In genomic region chr19:1275976-1276619, GRCh38 we compare ENCODE assay signal across 8 cellular contexts. TPM values are rescaled to one million over a fixed set of nuclear protein-coding genes. Genes with fewer than 3 reads are reported as not detected.
DNase-seq lines count a peak whose midpoint lies in the region; ATAC-seq and TF ChIP-seq lines count a peak whose summit lies in the region.

No MANE protein-coding gene starts in this region.

- H3K4me3 ChIP-seq in GM23338, result peak overlapping the region; percentile 88
- peak overlapping the region; percentile 44 to 64 (median 60) for H3K4me3 ChIP-seq in sigmoid colon

- peaks cover 56% of the 10 kb centered on the region for H3F3A ChIP-seq in GM23338 (replicated peaks; ENCODE audit: low read depth)

- ATAC-seq in GM23338, result peak; percentile 54
- ATAC-seq in T-cell (replicated peaks in 1 of 4), result no peak
- ATAC-seq in foreskin keratinocyte, result no peak
- no peak for ATAC-seq in GM19324 (IDR thresholded peaks at IDR 0.05; ENCODE audit: low FRiP score, unreplicated experiment)

- peaks cover 43% of the 10 kb centered on the region for H3K4me1 Mint-ChIP-seq in GM23338
- peaks cover 47 to 54% (median 49%) of the 10 kb centered on the region in 3 donors for H3K4me1 Mint-ChIP-seq in T-cell

- H3K27ac Mint-ChIP-seq in GM23338 (no peak overlapping the region), T-cell (peak overlapping the region; percentile 91 to 92)

- H3K4me1 ChIP-seq in GM23338 (ENCODE audit: insufficient read depth) (peaks cover 19% of the 10 kb centered on the region), foreskin keratinocyte (no peaks in the 10 kb centered on the region), sigmoid colon (peaks cover 0 to 56% (median 53%) of the 10 kb centered on the region in 4 donors)

- CTCF ChIA-PET in T-cell (lab: Charles Lee), result no interaction called here

- H4K20me1 ChIP-seq in GM23338 (replicated peaks; ENCODE audit: insufficient read depth), result peaks cover 23% of the 10 kb centered on the region

- TF ChIP-seq CTCF in GM23338 (conservative IDR thresholded peaks at IDR 0.05; ENCODE audit: low read depth in 2 of 2) (no peak), foreskin keratinocyte (conservative IDR thresholded peaks at IDR 0.05) (no peak), sigmoid colon (IDR thresholded peaks at IDR 0.05) (no peak)

- POLR2A ChIA-PET in T-cell (lab: Charles Lee), result no interaction called here

- H3K36me3 ChIP-seq in GM23338 (ENCODE audit: insufficient read depth) (peaks cover 22% of the 10 kb centered on the region), sigmoid colon (peaks cover 38 to 55% (median 45%) of the 10 kb centered on the region in 4 donors)

- TF ChIP-seq EP300 in sigmoid colon (IDR thresholded peaks at IDR 0.05), result no peak

- no peaks in the 10 kb centered on the region for H3K9me2 ChIP-seq in GM23338 (ENCODE audit: insufficient read depth)

- H3K9me3 ChIP-seq in sigmoid colon, result no peaks in the 10 kb centered on the region

- H3K27ac ChIP-seq in GM23338 (ENCODE audit: low read depth) (peak overlapping the region; percentile 94; the same call in 1 of the 2 replicates), foreskin keratinocyte (peak overlapping the region; percentile 63), sigmoid colon (peak overlapping the region; percentile 94 to 100 (median 97))

- no peak for DNase-seq in GM23338 (ENCODE audit: low spot score)
- no peak for DNase-seq in T-cell
- no peak for DNase-seq in foreskin keratinocyte
- peak; percentile 88 for DNase-seq in sigmoid colon
- DNase-seq in NCI-H226, result no peak
- no peak for DNase-seq in posterior vena cava (ENCODE audit: low spot score)
- DNase-seq in cerebellar cortex (ENCODE audit: low spot score), result no peak

- peak; percentile 29 to 31 for TF ChIP-seq POLR2A in sigmoid colon (IDR thresholded peaks at IDR 0.05)

- H3K4me3 Mint-ChIP-seq in GM23338, result peak overlapping the region; percentile 77
- peak overlapping the region; percentile 76 to 94 (median 84) for H3K4me3 Mint-ChIP-seq in T-cell

- H3K27me3 ChIP-seq in GM23338 (ENCODE audit: insufficient read depth), result no peaks in the 10 kb centered on the region
- H3K27me3 ChIP-seq in foreskin keratinocyte, result no peaks in the 10 kb centered on the region
- H3K27me3 ChIP-seq in sigmoid colon, result no peaks in the 10 kb centered on the region

- H3K27me3 Mint-ChIP-seq in GM23338 (ENCODE audit: insufficient read depth, low read depth, poor library complexity), result peaks cover 40% of the 10 kb centered on the region
- H3K27me3 Mint-ChIP-seq in T-cell, result no peaks in the 10 kb centered on the region

- peak overlapping the region; percentile 97 for H3K4me2 ChIP-seq in GM23338

- H3K79me2 ChIP-seq in GM23338 (replicated peaks; ENCODE audit: insufficient read depth), result peaks cover 34% of the 10 kb centered on the region

- H3K36me3 Mint-ChIP-seq in GM23338 (ENCODE audit: low read depth) (peaks cover 48% of the 10 kb centered on the region), T-cell (peaks cover 37% of the 10 kb centered on the region)

- no peaks in the 10 kb centered on the region; the same call in 2 of the 3 replicates for H3K9me3 Mint-ChIP-seq in GM23338
- no peaks in the 10 kb centered on the region for H3K9me3 Mint-ChIP-seq in T-cell

- WGBS in sigmoid colon, 2 donors, result 2 to 4% methylated on average over 43 of the region's 43 CpGs

- H2AFZ ChIP-seq in GM23338, result no peak overlapping the region

- intact Hi-C loops in sigmoid colon (cut with DNase I), result loop anchor here (5.0 kb wide), 3 partner anchors 81 to 131 kb away; partner anchors contain the start of genes DAZAP1 and NDUFS7
- intact Hi-C loops in posterior vena cava (cut with DNase I), result loop anchor here in 1 of 2 donors (10.0 kb wide), 1 partner anchor 109 kb away; the partner anchor contains the start of gene NDUFS7

TF ChIP-seq in GM23338, 12 proteins besides CTCF, POLR2A, EP300 and RAD21:
- TF ChIP-seq POLR2AphosphoS5 (IDR thresholded peaks at IDR 0.05; ENCODE audit: low read depth) (peak; percentile 60), ZNF114 (CRISPR knock-in tag; IDR thresholded peaks at IDR 0.05) (no peak), STAT1 (IDR thresholded peaks at IDR 0.05; ENCODE audit: unreplicated experiment) (no peak), JUNB (IDR thresholded peaks at IDR 0.05; ENCODE audit: unreplicated experiment) (no peak)
- TF ChIP-seq, protein P1, sequence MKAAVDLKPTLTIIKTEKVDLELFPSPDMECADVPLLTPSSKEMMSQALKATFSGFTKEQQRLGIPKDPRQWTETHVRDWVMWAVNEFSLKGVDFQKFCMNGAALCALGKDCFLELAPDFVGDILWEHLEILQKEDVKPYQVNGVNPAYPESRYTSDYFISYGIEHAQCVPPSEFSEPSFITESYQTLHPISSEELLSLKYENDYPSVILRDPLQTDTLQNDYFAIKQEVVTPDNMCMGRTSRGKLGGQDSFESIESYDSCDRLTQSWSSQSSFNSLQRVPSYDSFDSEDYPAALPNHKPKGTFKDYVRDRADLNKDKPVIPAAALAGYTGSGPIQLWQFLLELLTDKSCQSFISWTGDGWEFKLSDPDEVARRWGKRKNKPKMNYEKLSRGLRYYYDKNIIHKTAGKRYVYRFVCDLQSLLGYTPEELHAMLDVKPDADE (IDR thresholded peaks at IDR 0.05), result no peak

RNA-seq across cellular contexts. Expression of gene FAM174C, which starts 0.8 kb away (rescaled TPM):
- total RNA-seq in GM23338 (2014; rRNA removed; shearing (Covaris generic)), result 39.2 and 60.4 TPM in 2 replicates
- polyA plus RNA-seq in GM23338 (2016; fragmentation: Nextera tagmentation; extraction: Ambion mirVana) (62.3 and 68.0 TPM in 2 replicates), foreskin keratinocyte (79.6 and 91.6 TPM in 2 replicates), sigmoid colon (10 to 100 TPM; 37.0 to 87.8 (median 60.1) TPM)
- total RNA-seq in T-cell (10 to 100 TPM; 42.1 to 69.8 (median 60.4) TPM), foreskin keratinocyte (48.1 and 50.9 TPM in 2 replicates), sigmoid colon (10 to 100 TPM; 24.7 to 49.3 (median 29.8) TPM), posterior vena cava (10 to 100 TPM; 25.2 to 27.2 TPM)

RNA-seq across cellular contexts. Expression of gene CIRBP, which starts 7.0 kb away (rescaled TPM):
- total RNA-seq in GM23338 (2014; rRNA removed; shearing (Covaris generic)), result 152 and 202 TPM in 2 replicates
- polyA plus RNA-seq in GM23338 (2016; fragmentation: Nextera tagmentation; extraction: Ambion mirVana) (153 and 160 TPM in 2 replicates), foreskin keratinocyte (128 and 129 TPM in 2 replicates), sigmoid colon (100 to 1,000 TPM; 129 to 455 (median 265) TPM)
- total RNA-seq in T-cell (100 to 1,000 TPM; 477 to 682 (median 657) TPM), foreskin keratinocyte (95.4 and 99.9 TPM in 2 replicates), sigmoid colon (1,000 to 10,000 TPM in 1 of 4 donors, 100 to 1,000 TPM in 3; 602 to 1,004 (median 791) TPM), posterior vena cava (100 to 1,000 TPM; 447 to 636 TPM)

RNA-seq across cellular contexts. Expression of gene EFNA2, which starts 9.6 kb away (rescaled TPM):
- total RNA-seq in GM23338 (2014; rRNA removed; shearing (Covaris generic)), result 8.2 and 10.3 TPM in 2 replicates
- polyA plus RNA-seq in GM23338 (2016; fragmentation: Nextera tagmentation; extraction: Ambion mirVana), result 2.7 and 4.8 TPM in 2 replicates
- under 1 TPM in 1 of 5 donors, not detected in 4; 0.38 TPM for total RNA-seq in T-cell
- not detected in 2 replicates for total RNA-seq in foreskin keratinocyte
- not detected in 2 replicates for polyA plus RNA-seq in foreskin keratinocyte
- not detected for total RNA-seq in sigmoid colon
- 10 to 100 TPM; 23.4 to 40.6 (median 25.2) TPM for polyA plus RNA-seq in sigmoid colon
- not detected for total RNA-seq in posterior vena cava

RNA-seq across cellular contexts. Expression of gene MIDN, which starts 27.7 kb away (rescaled TPM):
- total RNA-seq in GM23338 (2014; rRNA removed; shearing (Covaris generic)), result 84.5 and 113 TPM in 2 replicates
- polyA plus RNA-seq in GM23338 (2016; fragmentation: Nextera tagmentation; extraction: Ambion mirVana) (28.6 and 33.3 TPM in 2 replicates), foreskin keratinocyte (16.6 and 17.7 TPM in 2 replicates), sigmoid colon (10 to 100 TPM; 42.1 to 87.0 (median 57.7) TPM)
- total RNA-seq in T-cell (100 to 1,000 TPM in 1 of 5 donors, 10 to 100 TPM in 4; 54.0 to 161 (median 66.9) TPM), foreskin keratinocyte (21.3 and 24.4 TPM in 2 replicates), sigmoid colon (10 to 100 TPM; 14.6 to 70.3 (median 15.4) TPM), posterior vena cava (10 to 100 TPM; 76.5 to 86.3 TPM)

RNA-seq across cellular contexts. Expression of gene ATP5F1D, which starts 34.5 kb away (rescaled TPM):
- 78.7 and 139 TPM in 2 replicates for total RNA-seq in GM23338 (2014; rRNA removed; shearing (Covaris generic))
- 396 and 420 TPM in 2 replicates for polyA plus RNA-seq in GM23338 (2016; fragmentation: Nextera tagmentation; extraction: Ambion mirVana)
- total RNA-seq in T-cell, result 100 to 1,000 TPM; 117 to 233 (median 155) TPM
- 133 and 135 TPM in 2 replicates for total RNA-seq in foreskin keratinocyte
- polyA plus RNA-seq in foreskin keratinocyte, result 244 and 259 TPM in 2 replicates
- total RNA-seq in sigmoid colon, result 100 to 1,000 TPM in 3 of 4 donors, 10 to 100 TPM in 1; 74.7 to 112 (median 104) TPM
- 100 to 1,000 TPM; 294 to 390 (median 352) TPM for polyA plus RNA-seq in sigmoid colon
- total RNA-seq in posterior vena cava, result 100 to 1,000 TPM; 125 to 137 TPM
